Comparison of ENCODE assay signal across 2 cellular contexts in the genomic region with DNA sequence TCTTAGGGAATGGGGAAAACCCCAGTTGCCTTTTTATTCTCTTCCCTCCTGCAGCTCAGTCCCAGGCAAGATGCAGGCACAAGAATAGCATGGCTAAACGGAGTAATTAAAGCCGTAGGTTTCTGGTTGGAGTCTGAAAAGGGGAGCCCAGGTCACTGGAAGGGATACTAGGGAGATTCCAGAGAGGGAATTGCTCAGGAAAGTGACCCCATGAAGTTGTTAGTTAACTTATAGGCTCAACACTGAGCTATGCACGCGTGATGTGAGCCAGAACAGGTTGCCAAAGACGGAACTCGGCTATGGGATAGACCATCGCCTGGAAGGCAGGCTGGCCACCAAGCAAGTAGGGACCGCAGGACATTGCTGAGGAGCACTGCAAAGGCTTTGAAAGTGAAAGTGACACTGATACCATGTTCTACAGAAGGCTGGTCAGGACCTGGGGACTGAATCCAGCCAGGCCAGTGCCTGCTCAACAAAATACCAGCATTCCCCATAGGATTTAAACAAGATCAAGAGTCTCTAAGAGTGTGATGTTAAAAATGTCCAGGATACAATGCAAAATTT.
TF ChIP-seq lines count a peak whose summit lies in the region.

No MANE protein-coding gene starts in this region.

TF ChIP-seq in GM12878, 131 proteins besides CTCF, POLR2A, EP300 and RAD21:
- TF ChIP-seq IKZF2 (IDR thresholded peaks at IDR 0.05) (no peak), IKZF1 (conservative IDR thresholded peaks at IDR 0.05) (0 out of 2 replicates have a peak, but pooled peaks have one; percentile 47)

TF ChIP-seq in HEK293T, 16 proteins besides CTCF, POLR2A, EP300 and RAD21:
- TF ChIP-seq CTBP1 (IDR thresholded peaks at IDR 0.05; ENCODE audit: borderline replicate concordance) (no peak), ELF4 (IDR thresholded peaks at IDR 0.05) (no peak), ZNF384 (IDR thresholded peaks at IDR 0.05) (no peak), SUZ12 (IDR thresholded peaks at IDR 0.05) (no peak), NFRKB (IDR thresholded peaks at IDR 0.05) (no peak), BHLHE40 (IDR thresholded peaks at IDR 0.05; ENCODE audit: borderline replicate concordance) (no peak), FOXA1 (IDR thresholded peaks at IDR 0.05) (no peak), FOXM1 (IDR thresholded peaks at IDR 0.05; ENCODE audit: borderline replicate concordance) (no peak), TARDBP (IDR thresholded peaks at IDR 0.05) (no peak), FOXK2 (IDR thresholded peaks at IDR 0.05) (no peak), SP1 (IDR thresholded peaks at IDR 0.05) (no peak), LEF1 (IDR thresholded peaks at IDR 0.05; ENCODE audit: borderline replicate concordance) (no peak), ARNT (IDR thresholded peaks at IDR 0.05) (no peak), HDGF (IDR thresholded peaks at IDR 0.05; ENCODE audit: borderline replicate concordance) (no peak), L3MBTL2 (conservative IDR thresholded peaks at IDR 0.05) (no peak)
- TF ChIP-seq, protein P1, sequence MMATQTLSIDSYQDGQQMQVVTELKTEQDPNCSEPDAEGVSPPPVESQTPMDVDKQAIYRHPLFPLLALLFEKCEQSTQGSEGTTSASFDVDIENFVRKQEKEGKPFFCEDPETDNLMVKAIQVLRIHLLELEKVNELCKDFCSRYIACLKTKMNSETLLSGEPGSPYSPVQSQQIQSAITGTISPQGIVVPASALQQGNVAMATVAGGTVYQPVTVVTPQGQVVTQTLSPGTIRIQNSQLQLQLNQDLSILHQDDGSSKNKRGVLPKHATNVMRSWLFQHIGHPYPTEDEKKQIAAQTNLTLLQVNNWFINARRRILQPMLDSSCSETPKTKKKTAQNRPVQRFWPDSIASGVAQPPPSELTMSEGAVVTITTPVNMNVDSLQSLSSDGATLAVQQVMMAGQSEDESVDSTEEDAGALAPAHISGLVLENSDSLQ (IDR thresholded peaks at IDR 0.05), result no peak
TF ChIP-seq in HEK293T: peak in this region for 0.
